ENCODE assay signal across 15 cellular contexts in genomic region chr9:130732793-130733221, GRCh38. TPM values are rescaled to one million over a fixed set of nuclear protein-coding genes. Genes with fewer than 3 reads are reported as not detected.
DNase-seq lines count a peak whose midpoint lies in the region; TF ChIP-seq lines count a peak whose summit lies in the region.
"Had no signal": no experiment of that assay in that cellular context is flagged by ENCODE, and none has a peak within 500 bp of the region (broad histone marks: within the 10 kb centered on the region; RNA-seq: fewer than 3 reads in every experiment).

No MANE protein-coding gene starts in this region.

- intact Hi-C loops in colonic mucosa (cut with DNase I): no loop called here

- TF ChIP-seq CTCF in 22Rv1 (IDR thresholded peaks at IDR 0.05): no peak
- TF ChIP-seq CTCF in LNCaP clone FGC (IDR thresholded peaks at IDR 0.05; ENCODE audit: control insufficient read depth, extremely low read depth, insufficient read depth): no peak
- TF ChIP-seq CTCF in colonic mucosa (IDR thresholded peaks at IDR 0.05): no peak

- peak overlapping the region; percentile 3; the same call in 1 of the 2 replicates for H3K4me3 ChIP-seq in LNCaP clone FGC (ENCODE audit: low read depth, low read length)
- H3K4me3 ChIP-seq in colonic mucosa: no peak overlapping the region
- H3K4me3 ChIP-seq in mesenchymal stem cell (ENCODE audit: insufficient read depth in 1 of 2, low read depth in 1 of 2, low read length in 2 of 2): no peak overlapping the region
- H3K4me3 ChIP-seq: body of pancreas, neural progenitor cell had no signal

- no peak overlapping the region for H3K18ac ChIP-seq in mesenchymal stem cell (ENCODE audit: low read depth in 1 of 2, low read length in 2 of 2)

- H3K23ac ChIP-seq in mesenchymal stem cell (ENCODE audit: low read length in 2 of 2): no peak overlapping the region

- no peak overlapping the region for H2BK120ac ChIP-seq in mesenchymal stem cell (ENCODE audit: low read depth, low read length)

- no peak overlapping the region for H2BK15ac ChIP-seq in mesenchymal stem cell (ENCODE audit: low read depth, poor library complexity, severe bottlenecking)

- H2AK5ac ChIP-seq in mesenchymal stem cell (ENCODE audit: low read length, severe bottlenecking): no peak overlapping the region

- H3K9me3 ChIP-seq in colonic mucosa: no peaks in the 10 kb centered on the region
- no peaks in the 10 kb centered on the region for H3K9me3 ChIP-seq in mesenchymal stem cell (ENCODE audit: control insufficient read depth, low read length)
- H3K9me3 ChIP-seq: body of pancreas had no signal

- H3K4ac ChIP-seq in mesenchymal stem cell (ENCODE audit: low read depth in 1 of 2, low read length in 2 of 2): no peak overlapping the region

- no peak overlapping the region for H2AFZ ChIP-seq in mesenchymal stem cell (ENCODE audit: low read depth, low read length)
- H2AFZ ChIP-seq: neural progenitor cell had no signal

- H3K4me1 ChIP-seq in colonic mucosa: no peaks in the 10 kb centered on the region
- H3K4me1 ChIP-seq in mesenchymal stem cell (ENCODE audit: control insufficient read depth, insufficient read depth, low read depth, low read length): peaks cover 3% of the 10 kb centered on the region

- H3K27me3 ChIP-seq in colonic mucosa (no peaks in the 10 kb centered on the region), mesenchymal stem cell (ENCODE audit: control insufficient read depth in 1 of 2, insufficient read depth in 1 of 2, low read length in 2 of 2) (no peaks in the 10 kb centered on the region)
- H3K27me3 ChIP-seq: body of pancreas, neural progenitor cell had no signal

- 75% methylated on average over 4 of the region's 5 CpGs for WGBS in mesenchymal stem cell

- H3K36me3 ChIP-seq in colonic mucosa (no peaks in the 10 kb centered on the region), mesenchymal stem cell (ENCODE audit: control insufficient read depth in 1 of 2, insufficient read depth in 2 of 2, low read depth in 1 of 2, low read length in 2 of 2) (no peaks in the 10 kb centered on the region)
- H3K36me3 ChIP-seq: neural progenitor cell had no signal

- DNase-seq in LNCaP clone FGC (ENCODE audit: low read depth) (peak; percentile 49), colonic mucosa (no peak), mesenchymal stem cell (no peak), ACHN (no peak), NCI-H526 (lab: John Stamatoyannopoulos, UW) (no peak)
- no peak for DNase-seq in activated effector memory CD4-positive, alpha-beta T cell treated with anti-CD3 and anti-CD28 coated beads, Interleukin-2, amount 50 U/mL, for 16 hours
- DNase-seq in stimulated activated CD8-positive, alpha-beta memory T cell treated with anti-CD3 and anti-CD28 coated beads, Interleukin-4, amount 100 ng/mL, for 48 hours: no peak
- DNase-seq: activated CD4-positive, CD25-positive, alpha-beta regulatory T cell; body of pancreas; foreskin fibroblast; stimulated activated CD4-positive, alpha-beta T cell treated with anti-CD3 and anti-CD28 coated beads, Interleukin-4, amount 100 ng/mL, for 24 hours; T-helper 17 cell had no signal

- no peak overlapping the region for H2BK12ac ChIP-seq in mesenchymal stem cell (ENCODE audit: low read length in 2 of 2)

- H3K9ac ChIP-seq in colonic mucosa (ENCODE audit: low read depth in 2 of 2, low read length in 2 of 2): peak overlapping the region in 1 of 2 donors; percentile 51
- peak overlapping the region; percentile 3 for H3K9ac ChIP-seq in mesenchymal stem cell (ENCODE audit: low read length)
- H3K9ac ChIP-seq: neural progenitor cell had no signal

- H2BK5ac ChIP-seq in mesenchymal stem cell (ENCODE audit: low read depth, low read length, poor library complexity, severe bottlenecking): no peak overlapping the region

- H4K8ac ChIP-seq in mesenchymal stem cell (ENCODE audit: low read length): no peak overlapping the region

- no peak overlapping the region for H3K4me2 ChIP-seq in mesenchymal stem cell (ENCODE audit: low read length, poor library complexity, severe bottlenecking)
- H3K4me2 ChIP-seq: neural progenitor cell had no signal

- in situ Hi-C loops in ACHN (cut with HindIII; ENCODE audit: low pct_ligation_motif_present, low pct_unique_long_range_greater_than_20kb, low sequenced_read_pairs): no loop called here

- no peak overlapping the region for H3K14ac ChIP-seq in mesenchymal stem cell (ENCODE audit: low read length in 2 of 2)

- H4K91ac ChIP-seq in mesenchymal stem cell (ENCODE audit: low read length): no peak overlapping the region

- H3K79me1 ChIP-seq in mesenchymal stem cell (replicated peaks; ENCODE audit: low read length, poor library complexity, severe bottlenecking): peaks cover 10% of the 10 kb centered on the region

- H3K27ac ChIP-seq in 22Rv1 (peak overlapping the region; percentile 48), colonic mucosa (peak overlapping the region; percentile 73), mesenchymal stem cell (ENCODE audit: low read length, poor library complexity, severe bottlenecking) (no peak overlapping the region)
- H3K27ac ChIP-seq: neural progenitor cell, RWPE1 had no signal

RNA-seq across cellular contexts. Expression of gene EXOSC2, which starts 39.2 kb away (rescaled TPM):
- total RNA-seq in colonic mucosa: 10 to 100 TPM; 13.6 to 34.2 TPM
- polyA plus RNA-seq in mesenchymal stem cell (2013, experiment 1 of 2): 6.9 TPM
- 6.9 TPM for polyA plus RNA-seq in mesenchymal stem cell (2013, experiment 2 of 2)
